In genomic region chr1:248841702-248842395, GRCh38 we compare ENCODE assay signal across 8 cellular contexts. TPM values are rescaled to one million over a fixed set of nuclear protein-coding genes. Genes with fewer than 3 reads are reported as not detected.
DNase-seq lines count a peak whose midpoint lies in the region; ATAC-seq and TF ChIP-seq lines count a peak whose summit lies in the region.

No MANE protein-coding gene starts in this region.

- no peaks in the 10 kb centered on the region for H3K9me3 ChIP-seq in skeletal muscle satellite cell (replicated peaks; ENCODE audit: low read length)

- H3K4me2 ChIP-seq in skeletal muscle satellite cell (ENCODE audit: low read length), result peak overlapping the region; percentile 67

- peak overlapping the region; percentile 56 for H3K9ac ChIP-seq in skeletal muscle satellite cell (ENCODE audit: low read depth, low read length)

- peaks cover 29% of the 10 kb centered on the region for H3K4me1 Mint-ChIP-seq in activated CD4-positive, alpha-beta T cell treated with anti-CD3 and anti-CD28 coated beads, Interleukin-2, amount 10 ng/mL, durations not matched to agents 24 days and 14 days

- H3K27me3 ChIP-seq in HL-60 (ENCODE audit: insufficient read depth, poor library complexity, severe bottlenecking), result no peaks in the 10 kb centered on the region
- no peaks in the 10 kb centered on the region for H3K27me3 ChIP-seq in skeletal muscle satellite cell (ENCODE audit: control insufficient read depth, insufficient read depth, low read length)

- ATAC-seq in GM21423 (IDR thresholded peaks at IDR 0.05; ENCODE audit: unreplicated experiment) (no peak), HG03045 (IDR thresholded peaks at IDR 0.05; ENCODE audit: unreplicated experiment) (no peak)

- peak; percentile 44 for TF ChIP-seq CTCF in HL-60 (IDR thresholded peaks at IDR 0.05; ENCODE audit: insufficient read depth, low read length)
- peak; percentile 60 for TF ChIP-seq CTCF in foreskin fibroblast (IDR thresholded peaks at IDR 0.05; ENCODE audit: low read depth, low read length)

- H3K36me3 Mint-ChIP-seq in activated CD4-positive, alpha-beta T cell treated with anti-CD3 and anti-CD28 coated beads, Interleukin-2, amount 10 ng/mL, durations not matched to agents 24 days and 14 days (ENCODE audit: low read depth), result peaks cover 17% of the 10 kb centered on the region

- no peak overlapping the region for H3K4me3 Mint-ChIP-seq in activated CD4-positive, alpha-beta T cell treated with anti-CD3 and anti-CD28 coated beads, Interleukin-2, amount 10 ng/mL, durations not matched to agents 24 days and 14 days

- peaks cover 18% of the 10 kb centered on the region for H3K36me3 ChIP-seq in skeletal muscle satellite cell (ENCODE audit: insufficient read depth, low read length)

- DNase-seq in COLO668 (lab: John Stamatoyannopoulos, UW; ENCODE audit: unreplicated experiment) (peak; percentile 15), HL-60 (ENCODE audit: low read depth in 1 of 2, low spot score in 1 of 2) (peak in 1 of 2 experiments; percentile 63), foreskin fibroblast (peak; percentile 48 to 74), cerebellum (ENCODE audit: low spot score) (no peak)
- peak; percentile 82 for DNase-seq in activated CD4-positive, alpha-beta T cell treated with anti-CD3 and anti-CD28 coated beads, Interleukin-2, amount 10 ng/mL, durations not matched to agents 24 days and 14 days

- H3K27ac Mint-ChIP-seq in activated CD4-positive, alpha-beta T cell treated with anti-CD3 and anti-CD28 coated beads, Interleukin-2, amount 10 ng/mL, durations not matched to agents 24 days and 14 days, result peak overlapping the region; percentile 0

- no peaks in the 10 kb centered on the region for H3K9me3 Mint-ChIP-seq in activated CD4-positive, alpha-beta T cell treated with anti-CD3 and anti-CD28 coated beads, Interleukin-2, amount 10 ng/mL, durations not matched to agents 24 days and 14 days

- no peak overlapping the region for H3K27ac ChIP-seq in HL-60 (replicated peaks)

- peaks cover 23% of the 10 kb centered on the region for H3K4me1 ChIP-seq in skeletal muscle satellite cell (ENCODE audit: control insufficient read depth, insufficient read depth, low read length)

- intact Hi-C loops in activated CD4-positive, alpha-beta T cell treated with anti-CD3 and anti-CD28 coated beads, Interleukin-2, amount 10 ng/mL, durations not matched to agents 24 days and 14 days (cut with micrococcal nuclease), result no loop called here

- H3K4me3 ChIP-seq in HL-60 (replicated peaks; ENCODE audit: insufficient read depth, low read length) (no peak overlapping the region), foreskin fibroblast (ENCODE audit: low read depth in 1 of 2, low read length in 2 of 2) (no peak overlapping the region), skeletal muscle satellite cell (ENCODE audit: low read length) (peak overlapping the region; percentile 26)

- H3K27me3 Mint-ChIP-seq in activated CD4-positive, alpha-beta T cell treated with anti-CD3 and anti-CD28 coated beads, Interleukin-2, amount 10 ng/mL, durations not matched to agents 24 days and 14 days, result no peaks in the 10 kb centered on the region

RNA-seq across cellular contexts. Expression of gene ZNF672, which starts 3.8 kb away (rescaled TPM):
- total RNA-seq in activated CD4-positive, alpha-beta T cell treated with anti-CD3 and anti-CD28 coated beads, Interleukin-2, amount 10 ng/mL, durations not matched to agents 24 days and 14 days, result 44.0 and 48.8 TPM in 2 replicates
- total RNA-seq in skeletal muscle satellite cell (2012; rRNA removed), result 12.4 and 15.5 TPM in 2 replicates
- total RNA-seq in cerebellum, result 16.1 TPM

RNA-seq across cellular contexts. Expression of gene SH3BP5L, which starts 16.1 kb away (rescaled TPM):
- 27.5 and 28.2 TPM in 2 replicates for total RNA-seq in activated CD4-positive, alpha-beta T cell treated with anti-CD3 and anti-CD28 coated beads, Interleukin-2, amount 10 ng/mL, durations not matched to agents 24 days and 14 days
- 19.0 and 27.3 TPM in 2 replicates for total RNA-seq in skeletal muscle satellite cell (2012; rRNA removed)
- 20.9 TPM for total RNA-seq in cerebellum

RNA-seq across cellular contexts. Expression of gene ZNF692, which starts 17.0 kb away (rescaled TPM):
- total RNA-seq in activated CD4-positive, alpha-beta T cell treated with anti-CD3 and anti-CD28 coated beads, Interleukin-2, amount 10 ng/mL, durations not matched to agents 24 days and 14 days, result 94.9 and 100 TPM in 2 replicates
- 11.4 and 19.4 TPM in 2 replicates for total RNA-seq in skeletal muscle satellite cell (2012; rRNA removed)
- total RNA-seq in cerebellum, result 30.9 TPM
